ENCODE assay signal across 19 cellular contexts in the genomic region with DNA sequence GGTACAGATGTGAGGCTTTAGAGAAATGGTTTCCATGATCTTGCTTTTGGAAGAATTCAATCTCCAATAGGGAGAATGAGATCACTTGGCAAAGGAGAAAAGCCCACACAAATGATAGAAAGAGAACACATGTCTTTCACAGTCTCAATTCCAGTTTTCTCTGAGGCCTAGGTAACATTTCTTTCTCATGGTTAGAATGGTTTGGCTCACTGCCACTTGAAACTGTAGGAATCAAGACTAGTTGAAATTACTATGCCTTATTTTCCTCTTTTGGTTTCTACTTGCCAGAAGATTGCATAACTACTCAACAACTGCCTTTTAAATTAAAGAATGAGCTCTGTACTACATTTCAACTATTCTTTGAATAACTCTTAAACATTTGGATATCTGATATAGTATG.
"Had no signal": no experiment of that assay in that cellular context is flagged by ENCODE, and none has a peak within 500 bp of the region (broad histone marks: within the 10 kb centered on the region; RNA-seq: fewer than 3 reads in every experiment).

No MANE protein-coding gene starts in this region.

- H3K36me3 ChIP-seq: esophagus squamous epithelium, lower lobe of right lung, thoracic aorta, upper lobe of left lung had no signal

- H3K4me3 ChIP-seq: esophagus squamous epithelium, hepatocyte, lower lobe of right lung, thoracic aorta, upper lobe of left lung had no signal

- H3K4me1 ChIP-seq: esophagus squamous epithelium, lower lobe of right lung, upper lobe of left lung had no signal

- H2AFZ ChIP-seq: hepatocyte had no signal

- H3K9me3 ChIP-seq: lower lobe of right lung, thoracic aorta had no signal

- H3K27ac ChIP-seq: esophagus squamous epithelium, hepatocyte, lower lobe of right lung, thoracic aorta, upper lobe of left lung had no signal

- DNase-seq: activated CD4-positive, alpha-beta T cell treated with anti-CD3 and anti-CD28 coated beads, Interleukin-2, amount 10 ng/mL, durations not matched to agents 7 days and 5 days; activated CD8-positive, alpha-beta T cell treated with anti-CD3 and anti-CD28 coated beads, Interleukin-2, amount 10 ng/mL, durations not matched to agents 7 days and 5 days; activated naive CD4-positive, alpha-beta T cell treated with anti-CD3 and anti-CD28 coated beads for 36 hours; activated naive CD8-positive, alpha-beta T cell treated with anti-CD3 and anti-CD28 coated beads, Interleukin-2, amount 50 U/mL, for 24 hours; activated T-cell treated with anti-CD3 and anti-CD28 coated beads, Interleukin-2, amount 50 U/mL, for 4 hours; anterior cingulate cortex; dermis blood vessel endothelial cell; effector memory CD8-positive, alpha-beta T cell; esophagus squamous epithelium; left colon; lower lobe of right lung; stimulated activated naive B cell treated with anti-CD40 and anti-IgM and Interleukin-4, amounts not matched to agents 10 μg/mL and 1 μg/mL and 100 μg/mL, for 72 hours; T-cell; T1000; upper lobe of left lung had no signal

- H3K27me3 ChIP-seq: esophagus squamous epithelium, hepatocyte, upper lobe of left lung had no signal

- H3K4me2 ChIP-seq: hepatocyte had no signal

- ATAC-seq: activated CD8-positive, alpha-beta T cell treated with anti-CD3 and anti-CD28 coated beads, Interleukin-2, amount 10 ng/mL, durations not matched to agents 7 days and 5 days; activated naive CD8-positive, alpha-beta T cell treated with anti-CD3 and anti-CD28 coated beads, Interleukin-2, amount 50 U/mL, for 24 hours; activated T-cell treated with anti-CD3 and anti-CD28 coated beads, Interleukin-2, amount 50 U/mL, for 4 hours; effector memory CD8-positive, alpha-beta T cell; left colon; lower lobe of right lung; natural killer cell treated with Interleukin-12 subunit alpha and Interleukin-12 subunit beta and Interleukin-15 and Interleukin-18, amount 100 ng/mL, for 72 hours; stimulated activated naive B cell treated with anti-CD40 and anti-IgM and Interleukin-4, amounts not matched to agents 10 μg/mL and 1 μg/mL and 100 μg/mL, for 72 hours; T-cell had no signal

- FAIRE-seq: islet of Langerhans had no signal
